8 cellular contexts compared by ENCODE assay signal in genomic region chr16:81443688-81444447, GRCh38. TPM values are rescaled to one million over a fixed set of nuclear protein-coding genes. Genes with fewer than 3 reads are reported as not detected.
DNase-seq lines count a peak whose midpoint lies in the region; ATAC-seq and TF ChIP-seq lines count a peak whose summit lies in the region.

No MANE protein-coding gene starts in this region.

- H3K27me3 ChIP-seq in tibial artery = no peaks in the 10 kb centered on the region

- no peak for DNase-seq in activated T-cell treated with anti-CD3 and anti-CD28 coated beads, Interleukin-2, amount 50 U/mL, for 24 hours
- DNase-seq in activated T-cell treated with anti-CD3 and anti-CD28 coated beads, Interleukin-2, amount 50 U/mL, for 48 hours = no peak
- DNase-seq in MCF 10A (ENCODE audit: unreplicated experiment) (no peak), lower leg skin (ENCODE audit: low spot score in 2 of 2) (peak; percentile 30 to 92), tibial artery (peak in 1 of 2 donors; percentile 76), NCI-H446 treated with DMSO at 0.1 percent for 48 hours (lab: John Stamatoyannopoulos, UW) (no peak), NCI-H2029 treated with DMSO at 0.1 percent for 48 hours (lab: John Stamatoyannopoulos, UW) (no peak)

- intact Hi-C loops in MCF 10A (cut with micrococcal nuclease) = no loop called here
- intact Hi-C loops in lower leg skin (cut with DNase I; ENCODE audit: low total_unique reads) = no loop called here
- intact Hi-C loops in tibial artery (cut with DNase I; ENCODE audit: low total_unique reads) = loop anchor here (10.0 kb wide), 1 partner anchor 161 kb away; no protein-coding TSS in a partner anchor

- peaks cover 36% of the 10 kb centered on the region for H3K4me1 Mint-ChIP-seq in activated T-cell treated with anti-CD3 and anti-CD28 coated beads, Interleukin-2, amount 50 U/mL, for 24 hours (ENCODE audit: low read depth)
- peaks cover 19% of the 10 kb centered on the region for H3K4me1 Mint-ChIP-seq in MCF 10A (ENCODE audit: insufficient read depth, unreplicated experiment)

- ATAC-seq in GM21526 (IDR thresholded peaks at IDR 0.05; ENCODE audit: low FRiP score, unreplicated experiment) = no peak

- TF ChIP-seq POLR2A in lower leg skin (IDR thresholded peaks at IDR 0.05) = no peak

- H3K36me3 Mint-ChIP-seq in activated T-cell treated with anti-CD3 and anti-CD28 coated beads, Interleukin-2, amount 50 U/mL, for 24 hours (ENCODE audit: low read depth) = peaks cover 11% of the 10 kb centered on the region
- H3K36me3 Mint-ChIP-seq in MCF 10A (ENCODE audit: insufficient read depth, unreplicated experiment) = peaks cover 4% of the 10 kb centered on the region

- H3K4me1 ChIP-seq in tibial artery = peaks cover 0 to 44% (median 18%) of the 10 kb centered on the region in 4 donors

- H3K9me3 ChIP-seq in tibial artery = no peaks in the 10 kb centered on the region

- peaks cover 3% of the 10 kb centered on the region for H3K27me3 Mint-ChIP-seq in activated T-cell treated with anti-CD3 and anti-CD28 coated beads, Interleukin-2, amount 50 U/mL, for 24 hours
- no peaks in the 10 kb centered on the region for H3K27me3 Mint-ChIP-seq in MCF 10A (ENCODE audit: insufficient read depth, unreplicated experiment)

- H3K4me3 Mint-ChIP-seq in activated T-cell treated with anti-CD3 and anti-CD28 coated beads, Interleukin-2, amount 50 U/mL, for 24 hours = peak overlapping the region; percentile 68
- peak overlapping the region; percentile 75 for H3K4me3 Mint-ChIP-seq in MCF 10A (ENCODE audit: unreplicated experiment)

- H3K4me3 ChIP-seq in lower leg skin (ENCODE audit: low read depth, poor library complexity, severe bottlenecking) (no peak overlapping the region), tibial artery (peak overlapping the region; percentile 62 to 73)

- H3K27ac Mint-ChIP-seq in activated T-cell treated with anti-CD3 and anti-CD28 coated beads, Interleukin-2, amount 50 U/mL, for 24 hours = peak overlapping the region; percentile 76
- peak overlapping the region; percentile 77 for H3K27ac Mint-ChIP-seq in MCF 10A (ENCODE audit: low read depth, unreplicated experiment)

- peak overlapping the region; percentile 60 to 76 for H3K27ac ChIP-seq in tibial artery

- CTCF ChIA-PET in MCF 10A (lab: Yijun Ruan, JAX) = no interaction called here

- no peaks in the 10 kb centered on the region for H3K36me3 ChIP-seq in tibial artery

- WGBS in lower leg skin, 2 donors = 16 to 20% methylated on average over 20 to 22 of the region's 36 CpGs

- TF ChIP-seq CTCF in MCF 10A (IDR thresholded peaks at IDR 0.05; ENCODE audit: unreplicated experiment) (no peak), lower leg skin (IDR thresholded peaks at IDR 0.05) (no peak), tibial artery (IDR thresholded peaks at IDR 0.05) (no peak)

- H3K9me3 Mint-ChIP-seq in activated T-cell treated with anti-CD3 and anti-CD28 coated beads, Interleukin-2, amount 50 U/mL, for 24 hours = no peaks in the 10 kb centered on the region
- no peaks in the 10 kb centered on the region for H3K9me3 Mint-ChIP-seq in MCF 10A (ENCODE audit: unreplicated experiment)

- TSS peak; percentile 48 for BruUV-seq in MCF 10A (replicated peaks; lab: Mats Ljungman, UMichigan)

- POLR2A ChIA-PET in MCF 10A (lab: Yijun Ruan, JAX) = interaction anchor here (1.0 kb wide), 1 partner anchor 87 kb away, joined by 3 read pairs; no protein-coding TSS in a partner anchor

RNA-seq across cellular contexts. Expression of gene CMIP, which starts 0.7 kb away (rescaled TPM):
- 44.3 and 53.6 TPM in 2 replicates for total RNA-seq in MCF 10A (2022)
- total RNA-seq in lower leg skin = 100 to 1,000 TPM in 1 of 4 donors, 10 to 100 TPM in 3; 53.7 to 115 (median 77.4) TPM

Comparison
In these comparisons a context has a peak if more than half of its experiments do, and no peak if none do; other contexts are left out.
1. DNase-seq: peak in lower leg skin (2 of 2); none in activated T-cell treated with anti-CD3 and anti-CD28 coated beads, Interleukin-2, amount 50 U/mL, for 24 hours (single experiment), activated T-cell treated with anti-CD3 and anti-CD28 coated beads, Interleukin-2, amount 50 U/mL, for 48 hours (0 of 2), MCF 10A (single experiment), NCI-H446 treated with DMSO at 0.1 percent for 48 hours (single experiment) and NCI-H2029 treated with DMSO at 0.1 percent for 48 hours (single experiment).